In the genomic region with DNA sequence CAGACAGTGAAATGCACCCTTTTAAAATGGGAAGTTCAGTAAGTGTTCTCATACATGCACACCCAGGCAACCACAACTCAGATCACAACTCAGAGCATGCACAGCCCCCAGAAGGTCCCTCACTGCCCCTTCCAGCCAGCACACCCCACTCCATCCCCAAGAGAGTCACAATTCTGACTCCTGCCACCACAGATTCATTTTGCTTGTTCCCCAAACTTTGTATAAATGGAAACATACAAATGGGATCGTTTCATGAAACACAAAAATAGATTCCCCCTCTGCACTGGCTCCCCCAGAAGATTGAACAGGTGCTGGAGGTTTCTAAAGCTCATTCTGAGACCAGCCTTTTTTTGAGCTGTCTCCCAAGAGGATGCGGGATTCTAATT, we compare ENCODE assay signal across 1 cellular context.
TF ChIP-seq lines count a peak whose summit lies in the region.

No MANE protein-coding gene starts in this region.

TF ChIP-seq in GM23338, 12 proteins besides CTCF, POLR2A, EP300 and RAD21:
- TF ChIP-seq EZH2 (IDR thresholded peaks at IDR 0.05; ENCODE audit: low read depth, unreplicated experiment) (no peak), ZNF114 (CRISPR knock-in tag; IDR thresholded peaks at IDR 0.05) (no peak), CREB1 (CRISPR knock-in tag; IDR thresholded peaks at IDR 0.05; ENCODE audit: low read depth) (no peak)
- TF ChIP-seq, protein P1, sequence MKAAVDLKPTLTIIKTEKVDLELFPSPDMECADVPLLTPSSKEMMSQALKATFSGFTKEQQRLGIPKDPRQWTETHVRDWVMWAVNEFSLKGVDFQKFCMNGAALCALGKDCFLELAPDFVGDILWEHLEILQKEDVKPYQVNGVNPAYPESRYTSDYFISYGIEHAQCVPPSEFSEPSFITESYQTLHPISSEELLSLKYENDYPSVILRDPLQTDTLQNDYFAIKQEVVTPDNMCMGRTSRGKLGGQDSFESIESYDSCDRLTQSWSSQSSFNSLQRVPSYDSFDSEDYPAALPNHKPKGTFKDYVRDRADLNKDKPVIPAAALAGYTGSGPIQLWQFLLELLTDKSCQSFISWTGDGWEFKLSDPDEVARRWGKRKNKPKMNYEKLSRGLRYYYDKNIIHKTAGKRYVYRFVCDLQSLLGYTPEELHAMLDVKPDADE (IDR thresholded peaks at IDR 0.05) = no peak
